ENCODE assay signal across 9 cellular contexts in genomic region chr2:20071397-20072383, GRCh38. TPM values are rescaled to one million over a fixed set of nuclear protein-coding genes. Genes with fewer than 3 reads are reported as not detected.
DNase-seq lines count a peak whose midpoint lies in the region; ATAC-seq and TF ChIP-seq lines count a peak whose summit lies in the region.
"Had no signal": no experiment of that assay in that cellular context is flagged by ENCODE, and none has a peak within 500 bp of the region (broad histone marks: within the 10 kb centered on the region; RNA-seq: fewer than 3 reads in every experiment).

No MANE protein-coding gene starts in this region.

- H3K36me3 Mint-ChIP-seq in Calu3 (ENCODE audit: insufficient read depth, unreplicated experiment) (peaks cover 5% of the 10 kb centered on the region), osteocyte (ENCODE audit: unreplicated experiment) (peaks cover 4% of the 10 kb centered on the region)

- POLR2A ChIA-PET in GM10248 (lab: Yijun Ruan, JAX) = interaction anchor here (0.7 kb wide), 1 partner anchor 170 kb away, joined by 3 read pairs; no protein-coding TSS in a partner anchor

- H3K4me3 Mint-ChIP-seq in Calu3 (ENCODE audit: low read depth, unreplicated experiment) (peak overlapping the region; percentile 8), osteocyte (ENCODE audit: unreplicated experiment) (peak overlapping the region; percentile 65)

- ATAC-seq in GM21786 (IDR thresholded peaks at IDR 0.05; ENCODE audit: unreplicated experiment) (no peak), HG02642 (IDR thresholded peaks at IDR 0.05; ENCODE audit: poor library complexity, unreplicated experiment) (no peak)

- intact Hi-C loops in Calu3 (cut with micrococcal nuclease; ENCODE audit: unreplicated experiment) = no loop called here

- CTCF ChIA-PET in Calu3 (lab: Charles Lee) (no interaction called here), GM10248 (lab: Yijun Ruan, JAX) (interaction anchor here (0.9 to 3.9 kb wide), 2 partner anchors 34 to 56 kb away, joined by 4 to 18 read pairs; no protein-coding TSS in a partner anchor)

- H3K4me1 Mint-ChIP-seq in Calu3 (ENCODE audit: low read depth, unreplicated experiment) (peaks cover 19% of the 10 kb centered on the region), osteocyte (ENCODE audit: unreplicated experiment) (peaks cover 64% of the 10 kb centered on the region)

- H3K9me3 Mint-ChIP-seq in Calu3 (ENCODE audit: low read depth, unreplicated experiment) = no peaks in the 10 kb centered on the region
- H3K9me3 Mint-ChIP-seq in osteocyte (ENCODE audit: unreplicated experiment) = peaks cover 5% of the 10 kb centered on the region

- H3K27ac Mint-ChIP-seq in Calu3 (ENCODE audit: unreplicated experiment) = peak overlapping the region; percentile 19
- peak overlapping the region; percentile 100 for H3K27ac Mint-ChIP-seq in osteocyte (ENCODE audit: unreplicated experiment)

- H3K27me3 Mint-ChIP-seq in Calu3 (ENCODE audit: unreplicated experiment) (no peaks in the 10 kb centered on the region), osteocyte (ENCODE audit: unreplicated experiment) (no peaks in the 10 kb centered on the region)

- TF ChIP-seq CTCF in Calu3 (IDR thresholded peaks at IDR 0.05; ENCODE audit: unreplicated experiment) = no peak
- TF ChIP-seq CTCF in fibroblast of mammary gland (conservative IDR thresholded peaks at IDR 0.05; ENCODE audit: control insufficient read depth, insufficient read depth, low read depth, low read length) = no peak
- TF ChIP-seq CTCF in osteocyte (IDR thresholded peaks at IDR 0.05) = no peak
- no peak for TF ChIP-seq CTCF in GM10248 (IDR thresholded peaks at IDR 0.05; ENCODE audit: control extremely low read depth, extremely low read depth, low read depth, missing control alignments)

- no peak for DNase-seq in Calu3
- DNase-seq in RPMI7951 (ENCODE audit: low read depth) = peak; percentile 100
- peak; percentile 99 for DNase-seq in fibroblast of mammary gland (ENCODE audit: low read depth)
- DNase-seq in osteocyte (ENCODE audit: extremely low spot score, unreplicated experiment) = peak; percentile 89
- no peak for DNase-seq in GM10248 (ENCODE audit: extremely low spot score)
- DNase-seq in NCI-H187 (lab: John Stamatoyannopoulos, UW) = no peak
- DNase-seq: posterior cingulate gyrus had no signal

- BruUV-seq in Calu3 (replicated peaks; lab: Mats Ljungman, UMichigan) = no TSS peak

- peak overlapping the region; percentile 20 for H3K4me3 ChIP-seq in fibroblast of mammary gland (ENCODE audit: control insufficient read depth, low read depth, low read length)

RNA-seq across cellular contexts. Expression of gene LAPTM4A, which starts 20.3 kb away (rescaled TPM):
- 129 and 131 TPM in 2 replicates for total RNA-seq in Calu3 (2022)
- 218 and 267 TPM in 2 replicates for total RNA-seq in RPMI7951 (2014; rRNA removed; shearing (Covaris generic))
- total RNA-seq in osteocyte = 560 and 578 TPM in 2 replicates

RNA-seq across cellular contexts. Expression of gene MATN3, which starts 59.2 kb away (rescaled TPM):
- total RNA-seq in Calu3 (2022) = 2.3 and 3.4 TPM in 2 replicates
- total RNA-seq in RPMI7951 (2014; rRNA removed; shearing (Covaris generic)) = 5.3 and 6.0 TPM in 2 replicates
- 12.2 and 12.8 TPM in 2 replicates for total RNA-seq in osteocyte

Comparison
In these comparisons a context has a peak if more than half of its experiments do, and no peak if none do; other contexts are left out.
1. DNase-seq: peak in RPMI7951 (single experiment), fibroblast of mammary gland (single experiment) and osteocyte (single experiment); none in Calu3 (single experiment), GM10248 (single experiment) and NCI-H187 (0 of 2).